Comparison of ENCODE assay signal across 9 cellular contexts in the genomic region with DNA sequence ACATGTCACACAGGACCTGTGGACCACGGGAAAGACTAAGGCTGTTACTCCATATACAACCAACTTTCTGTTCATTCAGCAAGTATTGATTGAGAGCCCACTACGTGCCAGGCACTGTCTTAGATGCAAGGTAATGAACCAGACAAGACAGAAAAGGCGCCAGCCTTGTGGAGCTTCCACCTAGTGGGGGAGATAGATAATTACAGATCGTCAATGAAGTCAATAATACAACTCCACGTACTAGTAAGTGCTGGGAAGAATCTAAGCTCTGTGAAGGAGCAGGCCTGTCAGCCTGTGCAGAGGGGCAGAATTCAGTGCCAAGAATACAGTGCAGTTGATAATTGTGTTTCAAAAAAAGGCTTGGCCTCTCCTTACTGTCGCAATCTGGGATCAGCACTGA.
DNase-seq lines count a peak whose midpoint lies in the region; ATAC-seq and TF ChIP-seq lines count a peak whose summit lies in the region.
"Had no signal": no experiment of that assay in that cellular context is flagged by ENCODE, and none has a peak within 500 bp of the region (broad histone marks: within the 10 kb centered on the region; RNA-seq: fewer than 3 reads in every experiment).

No MANE protein-coding gene starts in this region.

- H3K4me1 ChIP-seq in CD8-positive, alpha-beta T cell (ENCODE audit: insufficient read depth, low read length), result no peaks in the 10 kb centered on the region

- H3K4me1 Mint-ChIP-seq in osteocyte (ENCODE audit: unreplicated experiment), result peaks cover 9% of the 10 kb centered on the region
- peaks cover 7% of the 10 kb centered on the region for H3K4me1 Mint-ChIP-seq in CD8-positive, alpha-beta T cell (ENCODE audit: low read depth)

- no peak overlapping the region for H3K27ac Mint-ChIP-seq in osteocyte (ENCODE audit: unreplicated experiment)
- no peak overlapping the region for H3K27ac Mint-ChIP-seq in CD8-positive, alpha-beta T cell

- H3K27ac ChIP-seq in CD8-positive, alpha-beta T cell (ENCODE audit: low read depth, low read length), result no peak overlapping the region

- H3K27me3 Mint-ChIP-seq in osteocyte (ENCODE audit: unreplicated experiment), result no peaks in the 10 kb centered on the region
- peaks cover 5% of the 10 kb centered on the region for H3K27me3 Mint-ChIP-seq in CD8-positive, alpha-beta T cell (ENCODE audit: low read depth)

- H3K9me3 ChIP-seq in CD8-positive, alpha-beta T cell (ENCODE audit: low read length), result no peaks in the 10 kb centered on the region

- peak; percentile 17 for TF ChIP-seq CTCF in GM12865 (IDR thresholded peaks at IDR 0.05; ENCODE audit: insufficient read depth, low read depth, low read length, missing control alignments)
- peak; percentile 51 for TF ChIP-seq CTCF in epithelial cell of esophagus (IDR thresholded peaks at IDR 0.05; ENCODE audit: insufficient read depth, low read depth, low read length, missing control alignments)
- TF ChIP-seq CTCF in osteocyte (IDR thresholded peaks at IDR 0.05), result peak; percentile 52
- TF ChIP-seq CTCF in CD8-positive, alpha-beta T cell (IDR thresholded peaks at IDR 0.05), result no peak

- POLR2A ChIA-PET in CD8-positive, alpha-beta T cell (lab: Charles Lee), result no interaction called here

- peak; percentile 15 for DNase-seq in GM12865 (ENCODE audit: low read depth)
- peak; percentile 1 for DNase-seq in NCI-H524 treated with DMSO at 0.1 percent for 48 hours (lab: John Stamatoyannopoulos, UW)
- DNase-seq in epithelial cell of esophagus (ENCODE audit: low read depth), result peak; percentile 32
- no peak for DNase-seq in osteocyte (ENCODE audit: extremely low spot score, unreplicated experiment)
- DNase-seq in CD8-positive, alpha-beta T cell, result no peak
- no peak for DNase-seq in GDM1 (lab: John Stamatoyannopoulos, UW)
- no peak for DNase-seq in NCI-H187 (lab: John Stamatoyannopoulos, UW)
- DNase-seq: NCI-H2171 had no signal

- CTCF ChIA-PET in CD8-positive, alpha-beta T cell (lab: Charles Lee), result interaction anchor here (0.5 to 3.2 kb wide), 3 partner anchors 11 to 291 kb away, joined by 3 to 19 read pairs (median 7); no protein-coding TSS in a partner anchor

- H3K36me3 Mint-ChIP-seq in osteocyte (ENCODE audit: unreplicated experiment), result peaks cover 3% of the 10 kb centered on the region
- no peaks in the 10 kb centered on the region for H3K36me3 Mint-ChIP-seq in CD8-positive, alpha-beta T cell

- no peak overlapping the region for H3K4me3 Mint-ChIP-seq in osteocyte (ENCODE audit: unreplicated experiment)
- no peak overlapping the region for H3K4me3 Mint-ChIP-seq in CD8-positive, alpha-beta T cell

- intact Hi-C loops in CD8-positive, alpha-beta T cell (cut with DNase I, micrococcal nuclease), result no loop called here

- H3K9me3 Mint-ChIP-seq in osteocyte (ENCODE audit: unreplicated experiment), result no peaks in the 10 kb centered on the region
- no peaks in the 10 kb centered on the region for H3K9me3 Mint-ChIP-seq in CD8-positive, alpha-beta T cell

- no peak for ATAC-seq in CD8-positive, alpha-beta T cell
- ATAC-seq in GM19324 (IDR thresholded peaks at IDR 0.05; ENCODE audit: low FRiP score, unreplicated experiment), result no peak

- H3K4me3 ChIP-seq in GM12865 (ENCODE audit: low read depth, low read length) (no peak overlapping the region), epithelial cell of esophagus (ENCODE audit: low read length) (no peak overlapping the region)
- H3K4me3 ChIP-seq in CD8-positive, alpha-beta T cell (ENCODE audit: low read depth, low read length), result no peak overlapping the region

- H3K36me3 ChIP-seq in CD8-positive, alpha-beta T cell (ENCODE audit: insufficient read depth, low read length), result no peaks in the 10 kb centered on the region

- no peaks in the 10 kb centered on the region for H3K27me3 ChIP-seq in CD8-positive, alpha-beta T cell (ENCODE audit: insufficient read depth, low read length)

Comparison
In these comparisons a context has a peak if more than half of its experiments do, and no peak if none do; other contexts are left out.
1. DNase-seq: peak in GM12865 (single experiment), NCI-H524 treated with DMSO at 0.1 percent for 48 hours (single experiment) and epithelial cell of esophagus (single experiment); none in osteocyte (single experiment), CD8-positive, alpha-beta T cell (0 of 7), GDM1 (single experiment) and NCI-H187 (0 of 2).